1 cellular context compared by ENCODE assay signal in the genomic region with DNA sequence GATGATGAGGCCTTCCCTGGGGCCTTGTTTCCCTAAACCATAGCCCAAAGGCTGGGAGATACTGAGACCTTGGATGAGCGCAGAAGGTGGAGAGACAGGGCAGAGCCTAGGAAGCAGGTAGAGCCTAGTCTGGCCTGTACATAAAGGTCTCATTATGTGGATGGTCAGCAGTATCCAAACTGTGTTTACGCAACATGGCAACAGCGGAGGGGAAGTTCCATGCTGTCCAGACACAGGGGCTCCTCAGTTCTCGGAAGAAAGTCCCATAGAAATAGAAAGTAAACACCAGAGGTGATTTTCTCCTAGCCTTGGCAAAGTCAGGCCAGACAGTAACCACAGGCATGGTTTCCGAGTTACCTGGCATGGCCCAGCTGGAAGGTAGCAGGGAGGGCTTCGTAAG.
TF ChIP-seq lines count a peak whose summit lies in the region.

No MANE protein-coding gene starts in this region.

TF ChIP-seq in GM12878, 131 proteins besides CTCF, POLR2A, EP300 and RAD21:
- TF ChIP-seq ZNF622 (IDR thresholded peaks at IDR 0.05) (no peak), FOXK2 (IDR thresholded peaks at IDR 0.05) (no peak), CREB1 (IDR thresholded peaks at IDR 0.05; ENCODE audit: low read depth) (no peak), MTA2 (IDR thresholded peaks at IDR 0.05; ENCODE audit: low read depth) (no peak), TCF7 (IDR thresholded peaks at IDR 0.05; ENCODE audit: borderline replicate concordance) (no peak), YBX1 (IDR thresholded peaks at IDR 0.05) (no peak), TCF3 (IDR thresholded peaks at IDR 0.05; ENCODE audit: borderline replicate concordance, insufficient read depth, low read depth, low read length) (no peak)
- TF ChIP-seq, protein P1, sequence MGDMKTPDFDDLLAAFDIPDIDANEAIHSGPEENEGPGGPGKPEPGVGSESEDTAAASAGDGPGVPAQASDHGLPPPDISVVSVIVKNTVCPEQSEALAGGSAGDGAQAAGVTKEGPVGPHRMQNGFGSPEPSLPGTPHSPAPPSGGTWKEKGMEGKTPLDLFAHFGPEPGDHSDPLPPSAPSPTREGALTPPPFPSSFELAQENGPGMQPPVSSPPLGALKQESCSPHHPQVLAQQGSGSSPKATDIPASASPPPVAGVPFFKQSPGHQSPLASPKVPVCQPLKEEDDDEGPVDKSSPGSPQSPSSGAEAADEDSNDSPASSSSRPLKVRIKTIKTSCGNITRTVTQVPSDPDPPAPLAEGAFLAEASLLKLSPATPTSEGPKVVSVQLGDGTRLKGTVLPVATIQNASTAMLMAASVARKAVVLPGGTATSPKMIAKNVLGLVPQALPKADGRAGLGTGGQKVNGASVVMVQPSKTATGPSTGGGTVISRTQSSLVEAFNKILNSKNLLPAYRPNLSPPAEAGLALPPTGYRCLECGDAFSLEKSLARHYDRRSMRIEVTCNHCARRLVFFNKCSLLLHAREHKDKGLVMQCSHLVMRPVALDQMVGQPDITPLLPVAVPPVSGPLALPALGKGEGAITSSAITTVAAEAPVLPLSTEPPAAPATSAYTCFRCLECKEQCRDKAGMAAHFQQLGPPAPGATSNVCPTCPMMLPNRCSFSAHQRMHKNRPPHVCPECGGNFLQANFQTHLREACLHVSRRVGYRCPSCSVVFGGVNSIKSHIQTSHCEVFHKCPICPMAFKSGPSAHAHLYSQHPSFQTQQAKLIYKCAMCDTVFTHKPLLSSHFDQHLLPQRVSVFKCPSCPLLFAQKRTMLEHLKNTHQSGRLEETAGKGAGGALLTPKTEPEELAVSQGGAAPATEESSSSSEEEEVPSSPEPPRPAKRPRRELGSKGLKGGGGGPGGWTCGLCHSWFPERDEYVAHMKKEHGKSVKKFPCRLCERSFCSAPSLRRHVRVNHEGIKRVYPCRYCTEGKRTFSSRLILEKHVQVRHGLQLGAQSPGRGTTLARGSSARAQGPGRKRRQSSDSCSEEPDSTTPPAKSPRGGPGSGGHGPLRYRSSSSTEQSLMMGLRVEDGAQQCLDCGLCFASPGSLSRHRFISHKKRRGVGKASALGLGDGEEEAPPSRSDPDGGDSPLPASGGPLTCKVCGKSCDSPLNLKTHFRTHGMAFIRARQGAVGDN (IDR thresholded peaks at IDR 0.05): no peak
- TF ChIP-seq, protein P2, sequence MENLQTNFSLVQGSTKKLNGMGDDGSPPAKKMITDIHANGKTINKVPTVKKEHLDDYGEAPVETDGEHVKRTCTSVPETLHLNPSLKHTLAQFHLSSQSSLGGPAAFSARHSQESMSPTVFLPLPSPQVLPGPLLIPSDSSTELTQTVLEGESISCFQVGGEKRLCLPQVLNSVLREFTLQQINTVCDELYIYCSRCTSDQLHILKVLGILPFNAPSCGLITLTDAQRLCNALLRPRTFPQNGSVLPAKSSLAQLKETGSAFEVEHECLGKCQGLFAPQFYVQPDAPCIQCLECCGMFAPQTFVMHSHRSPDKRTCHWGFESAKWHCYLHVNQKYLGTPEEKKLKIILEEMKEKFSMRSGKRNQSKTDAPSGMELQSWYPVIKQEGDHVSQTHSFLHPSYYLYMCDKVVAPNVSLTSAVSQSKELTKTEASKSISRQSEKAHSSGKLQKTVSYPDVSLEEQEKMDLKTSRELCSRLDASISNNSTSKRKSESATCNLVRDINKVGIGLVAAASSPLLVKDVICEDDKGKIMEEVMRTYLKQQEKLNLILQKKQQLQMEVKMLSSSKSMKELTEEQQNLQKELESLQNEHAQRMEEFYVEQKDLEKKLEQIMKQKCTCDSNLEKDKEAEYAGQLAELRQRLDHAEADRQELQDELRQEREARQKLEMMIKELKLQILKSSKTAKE (IDR thresholded peaks at IDR 0.05; ENCODE audit: low read depth, poor library complexity, severe bottlenecking): no peak
